Comparison of ENCODE assay signal across 26 cellular contexts in genomic region chr9:110278080-110278707, GRCh38. TPM values are rescaled to one million over a fixed set of nuclear protein-coding genes. Genes with fewer than 3 reads are reported as not detected.
DNase-seq lines count a peak whose midpoint lies in the region; ATAC-seq, FAIRE-seq and TF ChIP-seq lines count a peak whose summit lies in the region.
"Had no signal": no experiment of that assay in that cellular context is flagged by ENCODE, and none has a peak within 500 bp of the region (broad histone marks: within the 10 kb centered on the region; RNA-seq: fewer than 3 reads in every experiment).

No MANE protein-coding gene starts in this region.

- no peaks in the 10 kb centered on the region for H3K9me3 Mint-ChIP-seq in MCF 10A (ENCODE audit: unreplicated experiment)

- POLR2A ChIA-PET in MCF 10A (lab: Yijun Ruan, JAX) = interaction anchor here (1.5 to 9.2 kb wide), 2 partner anchors 20 to 24 kb away, joined by 8 to 155 read pairs; partner anchors contain the start of gene TXN

- no peaks in the 10 kb centered on the region for H3K79me2 ChIP-seq in mammary epithelial cell (ENCODE audit: insufficient read depth, low read length)
- H3K79me2 ChIP-seq: hepatocyte had no signal

- H3K9me3 ChIP-seq in mammary epithelial cell (replicated peaks; ENCODE audit: insufficient read depth, low read length) (no peaks in the 10 kb centered on the region), MG63 (no peaks in the 10 kb centered on the region), transverse colon (no peaks in the 10 kb centered on the region)
- H3K9me3 ChIP-seq: suprapubic skin had no signal

- H3K9ac ChIP-seq in mammary epithelial cell (ENCODE audit: insufficient read depth, low read length) = no peak overlapping the region

- no peak for TF ChIP-seq EP300 in transverse colon (IDR thresholded peaks at IDR 0.05; ENCODE audit: low read depth)

- no peak overlapping the region for H2AFZ ChIP-seq in mammary epithelial cell (ENCODE audit: low read depth, low read length)
- H2AFZ ChIP-seq: hepatocyte had no signal

- no peak for TF ChIP-seq CTCF in mammary epithelial cell (conservative IDR thresholded peaks at IDR 0.05 in 1 of 2, IDR thresholded peaks at IDR 0.05 in 1 of 2; ENCODE audit: extremely low read depth in 1 of 2, insufficient read depth in 1 of 2, low read depth in 1 of 2, low read length in 2 of 2)
- no peak for TF ChIP-seq CTCF in MCF 10A (IDR thresholded peaks at IDR 0.05; ENCODE audit: unreplicated experiment)
- TF ChIP-seq CTCF in transverse colon (IDR thresholded peaks at IDR 0.05) = no peak

- H3K27me3 Mint-ChIP-seq in MCF 10A (ENCODE audit: insufficient read depth, unreplicated experiment) = no peaks in the 10 kb centered on the region

- no peak for TF ChIP-seq POLR2A in transverse colon (IDR thresholded peaks at IDR 0.05)

- intact Hi-C loops in mammary epithelial cell (cut with micrococcal nuclease) = loop anchor here (2.0 kb wide), 1 partner anchor 21 kb away; the partner anchor contains the start of gene TXN
- intact Hi-C loops in MCF 10A (cut with micrococcal nuclease) = no loop called here
- intact Hi-C loops in transverse colon (cut with DNase I; ENCODE audit: low total_unique reads) = no loop called here

- no peak overlapping the region for H3K4me2 ChIP-seq in mammary epithelial cell (ENCODE audit: insufficient read depth, low read depth, low read length)
- H3K4me2 ChIP-seq: hepatocyte had no signal

- in situ Hi-C loops in mammary epithelial cell (cut with MboI; ENCODE audit: low sequenced_read_pairs in 2 of 2) = no loop called here
- in situ Hi-C loops in transverse colon (cut with MboI; ENCODE audit: low pct_ligation_motif_present in 1 of 4, low pct_unique_long_range_greater_than_20kb in 1 of 4, low sequenced_read_pairs in 3 of 4) = no loop called here

- no peak overlapping the region for H3K27ac Mint-ChIP-seq in MCF 10A (ENCODE audit: low read depth, unreplicated experiment)
- H3K27ac Mint-ChIP-seq: activated CD4-positive, alpha-beta T cell treated with anti-CD3 and anti-CD28 coated beads for 36 hours; activated CD8-positive, alpha-beta memory T cell treated with anti-CD3 and anti-CD28 coated beads, Interleukin-2, amount 10 ng/mL, durations not matched to agents 7 days and 5 days; CD14-positive monocyte had no signal

- WGBS in mammary epithelial cell (ENCODE audit: low coverage, missing lambda C conversion rate) = 7% methylated on average over 3 of the region's 3 CpGs
- 81% methylated on average over 3 of the region's 3 CpGs; no CpG with 5 or more reads in 1 of the 2 donors for WGBS in transverse colon (ENCODE audit: low coverage in 1 of 2), 2 donors

- H3K27me3 ChIP-seq in mammary epithelial cell (ENCODE audit: insufficient read depth, low read length) = no peaks in the 10 kb centered on the region
- H3K27me3 ChIP-seq in MG63 = no peaks in the 10 kb centered on the region
- H3K27me3 ChIP-seq in transverse colon = no peaks in the 10 kb centered on the region
- H3K27me3 ChIP-seq: hepatocyte, suprapubic skin had no signal

- H3K4me1 ChIP-seq in mammary epithelial cell (ENCODE audit: insufficient read depth, low read length) (peaks cover 26% of the 10 kb centered on the region), transverse colon (peaks cover 0 to 20% (median 14%) of the 10 kb centered on the region in 4 donors)

- H3K36me3 ChIP-seq in mammary epithelial cell (ENCODE audit: insufficient read depth, low read length) (no peaks in the 10 kb centered on the region), MG63 (no peaks in the 10 kb centered on the region), transverse colon (no peaks in the 10 kb centered on the region)
- H3K36me3 ChIP-seq: suprapubic skin had no signal

- no peaks in the 10 kb centered on the region for H4K20me1 ChIP-seq in mammary epithelial cell (ENCODE audit: insufficient read depth, low read length)

- peak overlapping the region; percentile 21 for H3K27ac ChIP-seq in mammary epithelial cell (ENCODE audit: insufficient read depth, low read depth, low read length)
- no peak overlapping the region for H3K27ac ChIP-seq in transverse colon
- H3K27ac ChIP-seq: hepatocyte, suprapubic skin had no signal

- DNase-seq in mammary epithelial cell (peak; percentile 29), MCF 10A (ENCODE audit: unreplicated experiment) (no peak), MG63 (peak; percentile 31), dermis blood vessel endothelial cell (peak; percentile 23), urothelium cell line (ENCODE audit: low spot score) (peak; percentile 25), NCI-H128 (lab: John Stamatoyannopoulos, UW; ENCODE audit: unreplicated experiment) (no peak), transverse colon (no peak)
- DNase-seq: activated CD4-positive, alpha-beta T cell treated with anti-CD3 and anti-CD28 coated beads for 36 hours; activated CD8-positive, alpha-beta memory T cell treated with anti-CD3 and anti-CD28 coated beads, Interleukin-2, amount 10 ng/mL, durations not matched to agents 7 days and 5 days; activated naive CD4-positive, alpha-beta T cell treated with anti-CD3 and anti-CD28 coated beads, Interleukin-2, amount 50 U/mL, for 16 hours; aorta; foreskin melanocyte; NCI-H69; SIG-M5; stimulated activated CD4-positive, alpha-beta T cell treated with anti-CD3 and anti-CD28 coated beads, Interleukin-1b, Interleukin-23, amount 100 ng/mL, for 48 hours had no signal

- CTCF ChIA-PET in mammary epithelial cell (lab: Charles Lee; ENCODE audit: low non-redundant PET) (no interaction called here), MCF 10A (lab: Yijun Ruan, JAX) (interaction anchor here (0.6 to 0.7 kb wide), 2 partner anchors 18 to 29 kb away, joined by 3 read pairs; no protein-coding TSS in a partner anchor)

- dilution Hi-C loops in mammary epithelial cell (cut with HindIII; ENCODE audit: low sequenced_read_pairs) = no loop called here

- BruUV-seq in mammary epithelial cell (replicated peaks; lab: Mats Ljungman, UMichigan) = no TSS peak
- BruUV-seq in MCF 10A (replicated peaks; lab: Mats Ljungman, UMichigan) = no TSS peak

- no peak overlapping the region for H3K4me3 Mint-ChIP-seq in MCF 10A (ENCODE audit: unreplicated experiment)
- H3K4me3 Mint-ChIP-seq: activated CD4-positive, alpha-beta T cell treated with anti-CD3 and anti-CD28 coated beads for 36 hours; activated CD8-positive, alpha-beta memory T cell treated with anti-CD3 and anti-CD28 coated beads, Interleukin-2, amount 10 ng/mL, durations not matched to agents 7 days and 5 days; CD14-positive monocyte had no signal

- no peaks in the 10 kb centered on the region for H3K36me3 Mint-ChIP-seq in MCF 10A (ENCODE audit: insufficient read depth, unreplicated experiment)
- H3K36me3 Mint-ChIP-seq: activated CD8-positive, alpha-beta memory T cell treated with anti-CD3 and anti-CD28 coated beads, Interleukin-2, amount 10 ng/mL, durations not matched to agents 7 days and 5 days; CD14-positive monocyte had no signal

- ATAC-seq in GM18519 (IDR thresholded peaks at IDR 0.05; ENCODE audit: low FRiP score, unreplicated experiment) = no peak
- ATAC-seq: activated CD4-positive, alpha-beta T cell treated with anti-CD3 and anti-CD28 coated beads for 36 hours; activated CD8-positive, alpha-beta memory T cell treated with anti-CD3 and anti-CD28 coated beads, Interleukin-2, amount 10 ng/mL, durations not matched to agents 7 days and 5 days had no signal

- H3K4me3 ChIP-seq in mammary epithelial cell (replicated peaks in 1 of 3; ENCODE audit: insufficient read depth in 1 of 3, low read depth in 2 of 3, low read length in 3 of 3) = no peak overlapping the region
- no peak overlapping the region for H3K4me3 ChIP-seq in MG63
- H3K4me3 ChIP-seq in transverse colon = no peak overlapping the region
- H3K4me3 ChIP-seq: hepatocyte, suprapubic skin had no signal

- H3K4me1 Mint-ChIP-seq in MCF 10A (ENCODE audit: insufficient read depth, unreplicated experiment) = no peaks in the 10 kb centered on the region
- H3K4me1 Mint-ChIP-seq: activated CD8-positive, alpha-beta memory T cell treated with anti-CD3 and anti-CD28 coated beads, Interleukin-2, amount 10 ng/mL, durations not matched to agents 7 days and 5 days had no signal

- FAIRE-seq in urothelium cell line (lab: Jason Lieb, UNC) = no peak
- FAIRE-seq: GM12891 had no signal

RNA-seq across cellular contexts. Expression of gene TXN, which starts 21.9 kb away (rescaled TPM):
- total RNA-seq in mammary epithelial cell = 100 to 1,000 TPM; 337 to 532 TPM
- 760 TPM for polyA plus RNA-seq in mammary epithelial cell
- 135 TPM for polyA minus RNA-seq in mammary epithelial cell
- 349 TPM in 2 replicates for total RNA-seq in MCF 10A (2022)
- total RNA-seq in MG63 (2014; rRNA removed; shearing (Covaris generic); ENCODE audit: low replicate concordance) = 441 and 536 TPM in 2 replicates
- total RNA-seq in dermis blood vessel endothelial cell = 175 and 204 TPM in 2 replicates
- total RNA-seq in transverse colon = 100 to 1,000 TPM in 3 of 4 donors, 10 to 100 TPM in 1; 52.4 to 275 (median 182) TPM

RNA-seq across cellular contexts. Expression of gene TXNDC8, which starts 59.5 kb away (rescaled TPM):
- total RNA-seq in mammary epithelial cell = not detected
- polyA plus RNA-seq in mammary epithelial cell = not detected
- polyA minus RNA-seq in mammary epithelial cell = not detected
- not detected in 2 replicates for total RNA-seq in MCF 10A (2022)
- total RNA-seq in MG63 (2014; rRNA removed; shearing (Covaris generic); ENCODE audit: low replicate concordance) = not detected in 2 replicates
- total RNA-seq in dermis blood vessel endothelial cell = not detected in 2 replicates
- not detected for total RNA-seq in transverse colon
- total RNA-seq: activated CD4-positive, alpha-beta T cell treated with anti-CD3 and anti-CD28 coated beads for 36 hours; activated CD8-positive, alpha-beta memory T cell treated with anti-CD3 and anti-CD28 coated beads, Interleukin-2, amount 10 ng/mL, durations not matched to agents 7 days and 5 days; aorta; epithelial cell of proximal tubule; hepatocyte; lower leg skin; mononuclear cell; OCI-LY7; posterior vena cava; suprapubic skin had no signal
- polyA plus RNA-seq: aorta, CD14-positive monocyte, hepatocyte, neural cell had no signal

Comparison
In these comparisons a context has a peak if more than half of its experiments do, and no peak if none do; other contexts are left out.
1. DNase-seq: peak in mammary epithelial cell (single experiment), MG63 (single experiment), dermis blood vessel endothelial cell (single experiment) and urothelium cell line (single experiment); none in MCF 10A (single experiment), NCI-H128 (single experiment) and transverse colon (single experiment).